Comparison of ENCODE assay signal across 17 cellular contexts in the genomic region with DNA sequence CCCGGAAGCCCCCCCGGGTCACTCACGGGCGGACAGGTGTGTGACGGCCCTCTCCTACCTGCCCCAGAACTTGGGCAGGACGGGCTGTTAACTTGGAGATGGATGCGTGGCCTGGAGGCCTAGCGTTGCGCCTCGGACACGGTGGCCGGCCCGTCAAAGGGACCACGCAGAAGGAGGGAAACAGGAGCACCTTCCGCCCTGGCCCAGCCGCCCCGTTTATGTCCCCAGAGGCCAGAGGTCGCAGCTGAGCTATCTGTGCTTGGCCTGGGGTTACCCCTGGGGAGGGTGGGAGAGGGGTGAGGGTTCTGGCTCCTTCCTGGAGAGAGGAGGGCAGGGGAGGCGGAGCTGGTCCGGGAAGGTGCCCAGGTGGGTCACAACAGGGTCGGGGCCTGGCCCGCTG.
"Had no signal": no experiment of that assay in that cellular context is flagged by ENCODE, and none has a peak within 500 bp of the region (broad histone marks: within the 10 kb centered on the region; RNA-seq: fewer than 3 reads in every experiment).

No MANE protein-coding gene starts in this region.

- ATAC-seq: activated naive CD4-positive, alpha-beta T cell treated with anti-CD3 and anti-CD28 coated beads, Interleukin-2, amount 50 U/mL, for 72 hours; naive thymus-derived CD4-positive, alpha-beta T cell; psoas muscle had no signal

- DNase-seq: activated CD4-positive, alpha-beta T cell treated with anti-CD3 and anti-CD28 coated beads, Interleukin-2, amount 50 U/mL, for 4 hours; activated gamma-delta T cell treated with Interleukin-2 at 50 U/mL for 16 hours; effector CD8-positive, alpha-beta T cell; left cardiac atrium; mesendoderm; naive thymus-derived CD4-positive, alpha-beta T cell; ovary; psoas muscle; small intestine; stimulated activated CD4-positive, alpha-beta T cell treated with anti-CD3 and anti-CD28 coated beads, Interleukin-15, amount 100 ng/mL, for 24 hours; stimulated activated CD4-positive, alpha-beta T cell treated with anti-CD3 and anti-CD28 coated beads, Interleukin-2, amount 100 ng/mL, for 48 hours; testis; upper lobe of left lung; WERI-Rb-1 had no signal

- H3K4me3 ChIP-seq: ovary, psoas muscle, testis, upper lobe of left lung had no signal

- FAIRE-seq: endothelial cell of umbilical vein, islet of Langerhans, small intestine had no signal

- H3K27me3 ChIP-seq: ovary, testis, upper lobe of left lung had no signal

- H3K27ac ChIP-seq: ovary, psoas muscle, testis, upper lobe of left lung, WERI-Rb-1 had no signal

- H3K36me3 ChIP-seq: ovary, upper lobe of left lung, WERI-Rb-1 had no signal

- H3K9me3 ChIP-seq: ovary, psoas muscle, testis, upper lobe of left lung had no signal

- H3K4me1 ChIP-seq: psoas muscle, testis had no signal
